17 cellular contexts compared by ENCODE assay signal in the genomic region with DNA sequence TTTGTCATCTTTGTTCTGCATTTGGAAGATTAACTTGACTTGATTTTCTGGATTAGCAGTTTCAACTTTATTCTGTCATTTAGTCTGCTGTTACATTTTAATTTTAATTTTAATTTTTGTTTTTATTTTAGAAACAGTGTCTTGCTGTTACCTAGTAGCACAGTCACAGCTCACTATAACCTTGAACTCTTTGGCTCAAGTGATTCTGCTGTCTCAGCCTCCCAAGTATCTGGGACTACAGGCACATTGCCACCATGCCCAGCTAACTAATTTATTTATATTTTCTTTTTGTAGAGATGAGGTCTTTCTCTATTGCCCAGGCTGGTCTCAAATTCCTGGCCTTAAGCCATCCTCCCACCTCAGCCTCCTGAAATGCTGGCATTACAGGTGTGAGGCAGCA.
"Had no signal": no experiment of that assay in that cellular context is flagged by ENCODE, and none has a peak within 500 bp of the region (broad histone marks: within the 10 kb centered on the region; RNA-seq: fewer than 3 reads in every experiment).

No MANE protein-coding gene starts in this region.

- H3K27me3 ChIP-seq: colonic mucosa, foreskin keratinocyte, hepatocyte, right atrium auricular region, sigmoid colon, stomach had no signal

- H3K9me3 ChIP-seq: colonic mucosa, mucosa of descending colon, right atrium auricular region, sigmoid colon, stomach had no signal

- H3K4me3 Mint-ChIP-seq: naive thymus-derived CD8-positive, alpha-beta T cell had no signal

- H3K27me3 Mint-ChIP-seq: naive thymus-derived CD8-positive, alpha-beta T cell had no signal

- H3K27ac ChIP-seq: colonic mucosa, foreskin keratinocyte, hepatocyte, right atrium auricular region, sigmoid colon, skin epidermis, stomach had no signal

- H3K4me3 ChIP-seq: colonic mucosa, hepatocyte, mucosa of descending colon, right atrium auricular region, sigmoid colon, skin epidermis, stomach had no signal

- H3K4me1 ChIP-seq: colonic mucosa, right atrium auricular region, sigmoid colon, stomach had no signal

- H3K36me3 ChIP-seq: colonic mucosa, right atrium auricular region, sigmoid colon, stomach had no signal

- ATAC-seq: mucosa of descending colon; naive thymus-derived CD8-positive, alpha-beta T cell had no signal

- DNase-seq: colonic mucosa; erythroblast; head of caudate nucleus; kidney glomerular epithelial cell; mucosa of descending colon; naive thymus-derived CD8-positive, alpha-beta T cell; sigmoid colon; stimulated activated CD4-positive, alpha-beta T cell treated with anti-CD3 and anti-CD28 coated beads, Interleukin-2, amount 100 ng/mL, for 24 hours; stimulated activated CD4-positive, alpha-beta T cell treated with anti-CD3 and anti-CD28 coated beads, Interleukin-4, amount 100 ng/mL, for 4 hours; stimulated activated naive CD4-positive, alpha-beta T cell; stomach; substantia nigra; trophoblast cell had no signal
